Comparison of ENCODE assay signal across 10 cellular contexts in genomic region chr1:44673675-44674112, GRCh38. TPM values are rescaled to one million over a fixed set of nuclear protein-coding genes. Genes with fewer than 3 reads are reported as not detected.
DNase-seq lines count a peak whose midpoint lies in the region; ATAC-seq and TF ChIP-seq lines count a peak whose summit lies in the region.
"Had no signal": no experiment of that assay in that cellular context is flagged by ENCODE, and none has a peak within 500 bp of the region (broad histone marks: within the 10 kb centered on the region; RNA-seq: fewer than 3 reads in every experiment).

No MANE protein-coding gene starts in this region.

- peak overlapping the region; percentile 43; the same call in 1 of the 3 replicates for H2BK15ac ChIP-seq in IMR-90 (ENCODE audit: low read depth, low read length)

- dilution Hi-C loops in IMR-90 (cut with HindIII; ENCODE audit: low sequenced_read_pairs, unreplicated experiment), result no loop called here

- H3K9ac ChIP-seq in IMR-90 (ENCODE audit: low read depth, low read length), result peak overlapping the region; percentile 64

- intact Hi-C loops in IMR-90 (cut with micrococcal nuclease), result no loop called here
- intact Hi-C loops in dendritic cell treated with granulocyte-macrophage colony-stimulating factor and Interleukin-4, amounts not matched to agents 40 ng/mL and 50 ng/mL, for 4 days (cut with micrococcal nuclease), result no loop called here
- intact Hi-C loops in naive thymus-derived CD4-positive, alpha-beta T cell (cut with micrococcal nuclease), result loop anchor here (1.0 to 2.0 kb wide), 17 partner anchors 21 to 1573 kb away; partner anchors contain the start of genes DMAP1 (in 1 of the 2), ERI3 (in 1 of the 2), HECTD3 (in 1 of the 2) and MUTYH (in 1 of the 2)

- H3K23ac ChIP-seq in IMR-90 (ENCODE audit: low read depth, low read length), result 0 out of 2 replicates have a peak overlapping the region, but pooled peaks have one; percentile 44

- no peak for TF ChIP-seq RAD21 in IMR-90 (IDR thresholded peaks at IDR 0.05; ENCODE audit: low read length)

- H3K4me3 Mint-ChIP-seq in dendritic cell treated with granulocyte-macrophage colony-stimulating factor and Interleukin-4, amounts not matched to agents 40 ng/mL and 50 ng/mL, for 4 days, result peak overlapping the region; percentile 87
- peak overlapping the region; percentile 83 to 94 (median 91) for H3K4me3 Mint-ChIP-seq in naive thymus-derived CD4-positive, alpha-beta T cell

- H3K27me3 ChIP-seq in IMR-90 (ENCODE audit: control insufficient read depth, insufficient read depth, low read length), result no peaks in the 10 kb centered on the region
- no peaks in the 10 kb centered on the region for H3K27me3 ChIP-seq in naive thymus-derived CD4-positive, alpha-beta T cell (ENCODE audit: control insufficient read depth in 2 of 2, insufficient read depth in 2 of 2, low read length in 2 of 2)

- peaks cover 5 to 10% of the 10 kb centered on the region in 2 experiments; a peak in 2 of 4 replicates for H3K79me1 ChIP-seq in IMR-90 (ENCODE audit: low read depth in 1 of 2, low read length in 2 of 2)

- peak overlapping the region; percentile 51; the same call in 1 of the 2 replicates for H3K4ac ChIP-seq in IMR-90 (ENCODE audit: low read depth, low read length)

- H3K4me1 ChIP-seq in IMR-90 (ENCODE audit: control insufficient read depth, insufficient read depth, low read length), result peaks cover 6% of the 10 kb centered on the region
- H3K4me1 ChIP-seq in naive thymus-derived CD4-positive, alpha-beta T cell (ENCODE audit: control insufficient read depth in 2 of 2, insufficient read depth in 2 of 2, low read length in 2 of 2), result peaks cover 0 to 6% of the 10 kb centered on the region in 2 donors

- H3K18ac ChIP-seq in IMR-90 (ENCODE audit: low read depth, low read length), result peak overlapping the region; percentile 51; the same call in 1 of the 2 replicates

- peaks cover 22% of the 10 kb centered on the region for H3K36me3 Mint-ChIP-seq in dendritic cell treated with granulocyte-macrophage colony-stimulating factor and Interleukin-4, amounts not matched to agents 40 ng/mL and 50 ng/mL, for 4 days (ENCODE audit: low read depth)
- no peaks in the 10 kb centered on the region for H3K36me3 Mint-ChIP-seq in naive thymus-derived CD4-positive, alpha-beta T cell

- H3K9me3 Mint-ChIP-seq in dendritic cell treated with granulocyte-macrophage colony-stimulating factor and Interleukin-4, amounts not matched to agents 40 ng/mL and 50 ng/mL, for 4 days, result no peaks in the 10 kb centered on the region
- no peaks in the 10 kb centered on the region for H3K9me3 Mint-ChIP-seq in naive thymus-derived CD4-positive, alpha-beta T cell

- no peak overlapping the region for H3K27ac Mint-ChIP-seq in dendritic cell treated with granulocyte-macrophage colony-stimulating factor and Interleukin-4, amounts not matched to agents 40 ng/mL and 50 ng/mL, for 4 days
- peak overlapping the region; percentile 84 to 94 (median 91) for H3K27ac Mint-ChIP-seq in naive thymus-derived CD4-positive, alpha-beta T cell

- peak overlapping the region; percentile 2; the same call in 1 of the 2 replicates for H2BK120ac ChIP-seq in IMR-90 (ENCODE audit: low read depth, low read length)

- WGBS in IMR-90 (ENCODE audit: extremely low coverage in 2 of 2, insufficient read length in 1 of 2), 2 experiments, result 16% methylated on average over 5 of the region's 16 CpGs; no CpG with 5 or more reads in 1 of the 2 experiments

- peak overlapping the region; percentile 20; the same call in 1 of the 2 replicates for H3K56ac ChIP-seq in IMR-90 (ENCODE audit: extremely low read depth, insufficient read depth, low read length)

- H2AK9ac ChIP-seq in IMR-90 (replicated peaks; ENCODE audit: low read depth, low read length, poor library complexity), result peak overlapping the region; percentile 2

- no peaks in the 10 kb centered on the region for H4K20me1 ChIP-seq in IMR-90 (ENCODE audit: insufficient read depth, low read length)

- CTCF ChIA-PET in IMR-90 (lab: Yijun Ruan, JAX), result interaction anchor here (0.5 to 1.3 kb wide), 5 partner anchors 21 to 1230 kb away, joined by 3 to 5 read pairs (median 3); no protein-coding TSS in a partner anchor
- CTCF ChIA-PET in naive thymus-derived CD4-positive, alpha-beta T cell (lab: Charles Lee), result interaction anchor here (0.6 to 1.8 kb wide), 2 partner anchors 23 to 57 kb away, joined by 3 to 5 read pairs; partner anchors contain the start of gene RNU5D-1

- peak overlapping the region; percentile 16; the same call in 1 of the 2 replicates for H4K91ac ChIP-seq in IMR-90 (ENCODE audit: insufficient read depth, low read depth, low read length)

- peak; percentile 2 for ATAC-seq in IMR-90 (ENCODE audit: low read depth)
- ATAC-seq in naive thymus-derived CD4-positive, alpha-beta T cell, result no peak
- no peak for ATAC-seq in HG03460 (IDR thresholded peaks at IDR 0.05; ENCODE audit: unreplicated experiment)

- DNase-seq in NCI-H82 (lab: John Stamatoyannopoulos, UW) (peak; percentile 68), NCI-H82 treated with DMSO at 0.1 percent for 48 hours (lab: John Stamatoyannopoulos, UW; ENCODE audit: unreplicated experiment) (no peak), IMR-90 (no peak), T1000 (lab: John Stamatoyannopoulos, UW) (no peak), mesenteric fat pad (ENCODE audit: low spot score) (no peak)
- DNase-seq in naive thymus-derived CD4-positive, alpha-beta T cell, result no peak

- no peak overlapping the region for H2AK5ac ChIP-seq in IMR-90 (ENCODE audit: low read depth, low read length)

- H3K4me3 ChIP-seq in IMR-90 (ENCODE audit: insufficient read depth, low read depth, low read length), result peak overlapping the region; percentile 79
- peak overlapping the region; percentile 81 for H3K4me3 ChIP-seq in naive thymus-derived CD4-positive, alpha-beta T cell (ENCODE audit: low read length)

- H4K8ac ChIP-seq in IMR-90 (ENCODE audit: low read depth in 2 of 2, low read length in 2 of 2), result peak overlapping the region; percentile 61 to 79

- peak overlapping the region; percentile 63; the same call in 1 of the 2 replicates for H3K14ac ChIP-seq in IMR-90 (replicated peaks; ENCODE audit: low read depth, low read length)

- no peak for TF ChIP-seq POLR2A in IMR-90 (IDR thresholded peaks at IDR 0.05; ENCODE audit: low read depth, low read length)

- POLR2A ChIA-PET in IMR-90 (lab: Charles Lee; ENCODE audit: unreplicated experiment), result no interaction called here
- POLR2A ChIA-PET in naive thymus-derived CD4-positive, alpha-beta T cell (lab: Charles Lee), result interaction anchor here (0.7 to 3.1 kb wide), 14 partner anchors 8 to 666 kb away, joined by 3 to 24 read pairs (median 6); partner anchors contain the start of genes DMAP1, MUTYH and TOE1

- H4K5ac ChIP-seq in IMR-90 (ENCODE audit: low read depth, low read length), result peak overlapping the region; percentile 79

- H3K4me1 Mint-ChIP-seq in dendritic cell treated with granulocyte-macrophage colony-stimulating factor and Interleukin-4, amounts not matched to agents 40 ng/mL and 50 ng/mL, for 4 days (ENCODE audit: low read depth), result peaks cover 41% of the 10 kb centered on the region
- H3K4me1 Mint-ChIP-seq in naive thymus-derived CD4-positive, alpha-beta T cell, result peaks cover 13 to 34% (median 23%) of the 10 kb centered on the region in 7 donors

- in situ Hi-C loops in IMR-90 (cut with MboI; ENCODE audit: low sequenced_read_pairs), result no loop called here

- H3K9me1 ChIP-seq in IMR-90 (ENCODE audit: insufficient read depth, low read length), result peaks cover 6% of the 10 kb centered on the region

- peak overlapping the region; percentile 92 for H2AFZ ChIP-seq in IMR-90 (replicated peaks; ENCODE audit: low read length, poor library complexity)

- H3K27ac ChIP-seq in IMR-90 (ENCODE audit: insufficient read depth, low read length), result peak overlapping the region; percentile 44
- peak overlapping the region; percentile 76 for H3K27ac ChIP-seq in naive thymus-derived CD4-positive, alpha-beta T cell (ENCODE audit: low read depth, low read length)

- BruUV-seq in IMR-90 (replicated peaks; lab: Mats Ljungman, UMichigan), result no TSS peak

- TF ChIP-seq CTCF in IMR-90 (conservative IDR thresholded peaks at IDR 0.05; ENCODE audit: low read depth, low read length), result no peak

- no peak overlapping the region for H2BK20ac ChIP-seq in IMR-90 (ENCODE audit: low read depth, low read length)

- peak overlapping the region; percentile 45 for H3K4me2 ChIP-seq in IMR-90 (ENCODE audit: low read depth, low read length)

- no peak overlapping the region for H2BK5ac ChIP-seq in IMR-90 (ENCODE audit: low read depth, low read length, poor library complexity, severe bottlenecking)

- no peaks in the 10 kb centered on the region for H3K36me3 ChIP-seq in IMR-90 (ENCODE audit: control insufficient read depth, insufficient read depth, low read length)
- H3K36me3 ChIP-seq in naive thymus-derived CD4-positive, alpha-beta T cell (ENCODE audit: control insufficient read depth in 2 of 3, insufficient read depth in 3 of 3, low read length in 3 of 3), result no peaks in the 10 kb centered on the region

- no peaks in the 10 kb centered on the region for H3K9me3 ChIP-seq in IMR-90 (ENCODE audit: control insufficient read depth, insufficient read depth, low read length)
- no peaks in the 10 kb centered on the region for H3K9me3 ChIP-seq in naive thymus-derived CD4-positive, alpha-beta T cell (ENCODE audit: control insufficient read depth in 2 of 3, low read length in 3 of 3)

- peaks cover 3% of the 10 kb centered on the region for H3K27me3 Mint-ChIP-seq in dendritic cell treated with granulocyte-macrophage colony-stimulating factor and Interleukin-4, amounts not matched to agents 40 ng/mL and 50 ng/mL, for 4 days
- H3K27me3 Mint-ChIP-seq in naive thymus-derived CD4-positive, alpha-beta T cell, result no peaks in the 10 kb centered on the region

TF ChIP-seq in IMR-90, 13 proteins besides CTCF, POLR2A, EP300 and RAD21 (continues in another document):
- TF ChIP-seq NFE2L2 (IDR thresholded peaks at IDR 0.05; ENCODE audit: low read depth, low read length), result no peak

RNA-seq across cellular contexts. Expression of gene TMEM53, which starts 0.6 kb away (rescaled TPM):
- total RNA-seq in IMR-90 (2012; rRNA removed) (2.2 and 2.7 TPM in 2 replicates), mesenteric fat pad (16.8 TPM)
- polyA plus RNA-seq in IMR-90 (2012; rRNA removed), result 6.3 and 8.1 TPM in 2 replicates
- polyA plus RNA-seq in IMR-90 (2012; cell fraction: cytosol; rRNA removed), result 6.7 and 9.4 TPM in 2 replicates
- 3.1 and 5.5 TPM in 2 replicates for polyA plus RNA-seq in IMR-90 (2012; cell fraction: nucleus; rRNA removed; ENCODE audit: low replicate concordance)
- 1 to 10 TPM; 1.6 to 3.5 (median 1.9) TPM for total RNA-seq in naive thymus-derived CD4-positive, alpha-beta T cell
- polyA plus RNA-seq in naive thymus-derived CD4-positive, alpha-beta T cell, result 1 to 10 TPM; 2.9 to 3.5 TPM

RNA-seq across cellular contexts. Expression of gene ARMH1, which starts 0.8 kb away (rescaled TPM):
- total RNA-seq in IMR-90 (2012; rRNA removed) (0.28 and 0.36 TPM in 2 replicates), mesenteric fat pad (1.9 TPM)
- 0.72 and 1.1 TPM in 2 replicates for polyA plus RNA-seq in IMR-90 (2012; rRNA removed)
- polyA plus RNA-seq in IMR-90 (2012; cell fraction: cytosol; rRNA removed), result 0.33 TPM in 1 of 2 replicates, not detected in the other
- polyA plus RNA-seq in IMR-90 (2012; cell fraction: nucleus; rRNA removed; ENCODE audit: low replicate concordance), result 15.3 and 21.0 TPM in 2 replicates
- 100 to 1,000 TPM in 1 of 5 experiments, 10 to 100 TPM in 4; 65.8 to 205 (median 87.0) TPM for total RNA-seq in naive thymus-derived CD4-positive, alpha-beta T cell
- 10 to 100 TPM; 32.8 to 41.0 TPM for polyA plus RNA-seq in naive thymus-derived CD4-positive, alpha-beta T cell
- total RNA-seq: Daoy had no signal

RNA-seq across cellular contexts. Expression of gene RNU5D-1, which starts 57.3 kb away (rescaled TPM):
- total RNA-seq in IMR-90 (2012; rRNA removed), result not detected in 2 replicates
- not detected in 2 replicates for polyA plus RNA-seq in IMR-90 (2012; rRNA removed)
- polyA plus RNA-seq in IMR-90 (2012; cell fraction: cytosol; rRNA removed), result not detected in 2 replicates
- polyA plus RNA-seq in IMR-90 (2012; cell fraction: nucleus; rRNA removed; ENCODE audit: low replicate concordance), result not detected in 2 replicates
- not detected for total RNA-seq in naive thymus-derived CD4-positive, alpha-beta T cell
- polyA plus RNA-seq in naive thymus-derived CD4-positive, alpha-beta T cell, result not detected
- total RNA-seq in mesenteric fat pad, result not detected
- total RNA-seq: Daoy, dermis microvascular lymphatic vessel endothelial cell had no signal

Comparison
In these comparisons a context has a peak if more than half of its experiments do, and no peak if none do; other contexts are left out.
1. RNA of gene ARMH1, which starts 0.8 kb away (total RNA-seq): 65.8 to 205 TPM in naive thymus-derived CD4-positive, alpha-beta T cell; 1.9 TPM in mesenteric fat pad (single experiment) and 0.28 to 0.36 TPM in IMR-90; every median in the first group is over 10 times any median in the second.
2. intact Hi-C loops: an anchor here in naive thymus-derived CD4-positive, alpha-beta T cell (1.0 to 2.0 kb wide); none called in IMR-90 and dendritic cell treated with granulocyte-macrophage colony-stimulating factor and Interleukin-4, amounts not matched to agents 40 ng/mL and 50 ng/mL, for 4 days.